Comparison of ENCODE assay signal across 10 cellular contexts in genomic region chr11:128579790-128580504, GRCh38. TPM values are rescaled to one million over a fixed set of nuclear protein-coding genes. Genes with fewer than 3 reads are reported as not detected.
DNase-seq lines count a peak whose midpoint lies in the region; ATAC-seq and TF ChIP-seq lines count a peak whose summit lies in the region.
"Had no signal": no experiment of that assay in that cellular context is flagged by ENCODE, and none has a peak within 500 bp of the region (broad histone marks: within the 10 kb centered on the region; RNA-seq: fewer than 3 reads in every experiment).

No MANE protein-coding gene starts in this region.

- H3K4me3 ChIP-seq in mammary epithelial cell (replicated peaks in 1 of 3; ENCODE audit: insufficient read depth in 1 of 3, low read depth in 2 of 3, low read length in 3 of 3) (no peak overlapping the region), body of pancreas (no peak overlapping the region)

- in situ Hi-C loops in mammary epithelial cell (cut with MboI; ENCODE audit: low sequenced_read_pairs in 2 of 2): no loop called here

- H3K27ac ChIP-seq in mammary epithelial cell (ENCODE audit: insufficient read depth, low read depth, low read length) (no peak overlapping the region), body of pancreas (no peak overlapping the region)

- no TSS peak for BruUV-seq in mammary epithelial cell (replicated peaks; lab: Mats Ljungman, UMichigan)

- no peak overlapping the region for H3K9ac ChIP-seq in mammary epithelial cell (ENCODE audit: insufficient read depth, low read length)

- no peaks in the 10 kb centered on the region for H4K20me1 ChIP-seq in mammary epithelial cell (ENCODE audit: insufficient read depth, low read length)

- H3K4me2 ChIP-seq in mammary epithelial cell (ENCODE audit: insufficient read depth, low read depth, low read length): no peak overlapping the region

- peak; percentile 49 for ATAC-seq in GM19455 (IDR thresholded peaks at IDR 0.05; ENCODE audit: unreplicated experiment)
- ATAC-seq in HG03378 (IDR thresholded peaks at IDR 0.05; ENCODE audit: unreplicated experiment): peak; percentile 94
- no peak for ATAC-seq in GM19328 (IDR thresholded peaks at IDR 0.05; ENCODE audit: unreplicated experiment)
- no peak for ATAC-seq in body of pancreas

- dilution Hi-C loops in mammary epithelial cell (cut with HindIII; ENCODE audit: low sequenced_read_pairs): loop anchor here (5.0 kb wide), 3 partner anchors 42 to 98 kb away; no protein-coding TSS in a partner anchor

- H3K36me3 ChIP-seq in mammary epithelial cell (ENCODE audit: insufficient read depth, low read length) (no peaks in the 10 kb centered on the region), body of pancreas (replicated peaks in 1 of 2; ENCODE audit: insufficient read depth in 1 of 2, low read depth in 2 of 2) (no peaks in the 10 kb centered on the region)

- H2AFZ ChIP-seq in mammary epithelial cell (ENCODE audit: low read depth, low read length): no peak overlapping the region

- TF ChIP-seq CTCF in mammary epithelial cell (conservative IDR thresholded peaks at IDR 0.05 in 1 of 2, IDR thresholded peaks at IDR 0.05 in 1 of 2; ENCODE audit: extremely low read depth in 1 of 2, insufficient read depth in 1 of 2, low read depth in 1 of 2, low read length in 2 of 2): no peak
- TF ChIP-seq CTCF in body of pancreas (IDR thresholded peaks at IDR 0.05): no peak

- intact Hi-C loops in mammary epithelial cell (cut with micrococcal nuclease) (no loop called here), body of pancreas (cut with DNase I) (no loop called here)

- TF ChIP-seq POLR2A in body of pancreas (IDR thresholded peaks at IDR 0.05): no peak

- H3K27me3 ChIP-seq in mammary epithelial cell (ENCODE audit: insufficient read depth, low read length) (no peaks in the 10 kb centered on the region), body of pancreas (no peaks in the 10 kb centered on the region)

- WGBS in mammary epithelial cell (ENCODE audit: low coverage, missing lambda C conversion rate): 82% methylated on average over 4 of the region's 4 CpGs
- 82 to 85% methylated on average over 4 of the region's 4 CpGs for WGBS in body of pancreas, 2 donors

- H3K79me2 ChIP-seq in mammary epithelial cell (ENCODE audit: insufficient read depth, low read length): no peaks in the 10 kb centered on the region

- H3K4me1 ChIP-seq in mammary epithelial cell (ENCODE audit: insufficient read depth, low read length) (peaks cover 7% of the 10 kb centered on the region), body of pancreas (peaks cover 17% of the 10 kb centered on the region)

- H3K9me3 ChIP-seq in mammary epithelial cell (replicated peaks; ENCODE audit: insufficient read depth, low read length): no peaks in the 10 kb centered on the region
- H3K9me3 ChIP-seq in body of pancreas: no peaks in the 10 kb centered on the region

- CTCF ChIA-PET in mammary epithelial cell (lab: Charles Lee; ENCODE audit: low non-redundant PET): no interaction called here

- DNase-seq in DMS53 treated with DMSO at 0.1 percent for 48 hours (lab: John Stamatoyannopoulos, UW; ENCODE audit: unreplicated experiment): peak; percentile 27
- DNase-seq in mammary epithelial cell: peak; percentile 53
- no peak for DNase-seq in ecto neural progenitor cell (ENCODE audit: low spot score)
- no peak for DNase-seq in body of pancreas
- no peak for DNase-seq in NCI-H2196 (lab: John Stamatoyannopoulos, UW; ENCODE audit: unreplicated experiment)
- DNase-seq: NCI-H187; stimulated activated CD4-positive, alpha-beta T cell treated with anti-CD3 and anti-CD28 coated beads, Interleukin-2, amount 100 ng/mL, for 48 hours had no signal

RNA-seq across cellular contexts. Expression of gene ETS1, which starts 7.4 kb away (rescaled TPM):
- 100 to 1,000 TPM in 1 of 2 donors, 10 to 100 TPM in 1; 53.0 to 115 TPM for total RNA-seq in mammary epithelial cell
- 40.7 TPM for polyA plus RNA-seq in mammary epithelial cell
- polyA minus RNA-seq in mammary epithelial cell: 71.6 TPM
- total RNA-seq in body of pancreas: 10 to 100 TPM; 20.0 to 22.7 TPM

Comparison
In these comparisons a context has a peak if more than half of its experiments do, and no peak if none do; other contexts are left out.
1. DNase-seq: peak in DMS53 treated with DMSO at 0.1 percent for 48 hours (single experiment) and mammary epithelial cell (single experiment); none in ecto neural progenitor cell (single experiment), body of pancreas (0 of 4) and NCI-H2196 (single experiment).
2. ATAC-seq: peak in GM19455 (single experiment) and HG03378 (single experiment); none in GM19328 (single experiment) and body of pancreas (single experiment).